1 cellular context compared by ENCODE assay signal in genomic region chr1:230746617-230747016, GRCh38.
TF ChIP-seq lines count a peak whose summit lies in the region.

No MANE protein-coding gene starts in this region.

TF ChIP-seq in H1, 55 proteins besides CTCF, POLR2A, EP300 and RAD21:
- TF ChIP-seq ATF3 (IDR thresholded peaks at IDR 0.05; ENCODE audit: insufficient read depth, low read depth, low read length) (no peak), SUZ12 (IDR thresholded peaks at IDR 0.05; ENCODE audit: low read length) (no peak), SP1 (IDR thresholded peaks at IDR 0.05; ENCODE audit: low read depth, low read length) (no peak), CEBPB (IDR thresholded peaks at IDR 0.05; ENCODE audit: low read depth, low read length) (no peak), MAX (IDR thresholded peaks at IDR 0.05) (no peak), TCF12 (IDR thresholded peaks at IDR 0.05; ENCODE audit: low read depth, low read length) (no peak), JUND (IDR thresholded peaks at IDR 0.05; ENCODE audit: low read length) (no peak), ZNF274 (IDR thresholded peaks at IDR 0.05; ENCODE audit: borderline replicate concordance, extremely low read depth, low read length) (no peak)
